ENCODE assay signal across 8 cellular contexts in the genomic region with DNA sequence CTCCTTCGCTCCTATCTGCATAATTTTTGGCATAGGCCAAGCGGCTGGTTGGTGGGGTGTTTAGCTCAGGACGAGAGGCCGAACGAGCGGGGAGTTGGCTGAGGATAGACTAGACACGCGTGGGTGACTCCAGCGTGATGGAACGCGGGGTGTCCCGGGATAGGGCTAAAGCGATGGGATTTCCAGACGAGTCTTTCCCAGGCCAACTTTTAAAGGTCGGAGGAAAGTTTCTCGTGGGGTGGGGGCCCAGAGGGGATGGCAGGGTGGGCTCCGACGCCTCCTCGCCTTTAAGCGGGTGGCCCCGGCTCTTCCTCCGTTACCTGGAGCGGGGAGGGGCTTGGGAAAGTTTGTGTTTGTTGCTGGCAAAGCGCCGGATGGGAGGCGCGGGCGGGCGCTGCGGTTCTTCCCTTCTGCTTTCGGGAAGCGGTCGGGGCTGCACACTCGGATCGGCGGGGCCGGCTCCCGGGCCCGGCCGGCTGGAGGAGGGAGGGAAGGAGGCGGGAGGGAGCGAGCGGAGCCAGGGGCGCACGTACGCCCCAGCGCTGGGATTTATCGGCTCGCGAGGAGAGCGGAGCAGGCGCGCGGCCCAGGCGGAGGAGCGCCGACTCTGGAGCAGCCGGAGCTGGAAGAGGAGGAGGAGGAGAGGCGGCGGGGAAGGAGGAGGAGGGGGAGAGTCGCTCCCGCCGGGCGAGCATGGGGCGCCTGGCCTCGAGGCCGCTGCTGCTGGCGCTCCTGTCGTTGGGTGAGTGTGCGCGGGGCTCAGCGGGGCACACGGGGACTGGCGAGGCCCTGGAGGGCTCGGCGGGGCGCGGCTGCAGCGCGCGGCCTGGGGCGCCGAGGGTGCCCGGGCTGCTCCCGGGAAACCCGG. TPM values are rescaled to one million over a fixed set of nuclear protein-coding genes. Genes with fewer than 3 reads are reported as not detected.
DNase-seq lines count a peak whose midpoint lies in the region; ATAC-seq and TF ChIP-seq lines count a peak whose summit lies in the region.

A gene (plus strand): TSS at position 406 of the 868 bp plus-strand sequence. CDS start 288 bp downstream, at position 694.

- H3K9me3 ChIP-seq in upper lobe of left lung: no peaks in the 10 kb centered on the region

- peak within 1 kb of the TSS; percentile 30 for H3K27ac Mint-ChIP-seq in activated naive CD4-positive, alpha-beta T cell treated with anti-CD3 and anti-CD28 coated beads for 36 hours
- peak within 1 kb of the TSS; percentile 86 for H3K27ac Mint-ChIP-seq in nephron progenitor cell

- no peaks in the 10 kb centered on the region for H3K27me3 Mint-ChIP-seq in activated naive CD4-positive, alpha-beta T cell treated with anti-CD3 and anti-CD28 coated beads for 36 hours (ENCODE audit: low read depth)
- no peaks in the 10 kb centered on the region for H3K27me3 Mint-ChIP-seq in nephron progenitor cell (ENCODE audit: low read depth, poor library complexity)

- 14 to 47% methylated on average over 16 to 58 of the region's 86 CpGs for WGBS in upper lobe of left lung, 2 donors

- TF ChIP-seq POLR2A in upper lobe of left lung (IDR thresholded peaks at IDR 0.05): peak in 1 of 4 donors; percentile 23

- peaks cover 3% of the 10 kb centered on the region for H3K4me1 Mint-ChIP-seq in activated naive CD4-positive, alpha-beta T cell treated with anti-CD3 and anti-CD28 coated beads for 36 hours (ENCODE audit: low read depth)
- H3K4me1 Mint-ChIP-seq in nephron progenitor cell: peaks cover 29% of the 10 kb centered on the region

- H3K4me1 ChIP-seq in upper lobe of left lung: peaks cover 5 to 16% (median 11%) of the 10 kb centered on the region in 4 donors

- peak within 1 kb of the TSS; percentile 75 for H3K4me3 Mint-ChIP-seq in activated naive CD4-positive, alpha-beta T cell treated with anti-CD3 and anti-CD28 coated beads for 36 hours
- H3K4me3 Mint-ChIP-seq in nephron progenitor cell: peak within 1 kb of the TSS; percentile 89

- H3K27ac ChIP-seq in upper lobe of left lung: peak within 1 kb of the TSS; percentile 51 to 81 (median 70)

- no peak for TF ChIP-seq CTCF in nephron progenitor cell (IDR thresholded peaks at IDR 0.05)
- TF ChIP-seq CTCF in upper lobe of left lung (IDR thresholded peaks at IDR 0.05): no peak

- H3K36me3 ChIP-seq in upper lobe of left lung: no peaks in the 10 kb centered on the region

- no peaks in the 10 kb centered on the region for H3K9me3 Mint-ChIP-seq in activated naive CD4-positive, alpha-beta T cell treated with anti-CD3 and anti-CD28 coated beads for 36 hours
- no peaks in the 10 kb centered on the region for H3K9me3 Mint-ChIP-seq in nephron progenitor cell

- H3K36me3 Mint-ChIP-seq in activated naive CD4-positive, alpha-beta T cell treated with anti-CD3 and anti-CD28 coated beads for 36 hours (ENCODE audit: low read depth): no peaks in the 10 kb centered on the region
- no peaks in the 10 kb centered on the region for H3K36me3 Mint-ChIP-seq in nephron progenitor cell (ENCODE audit: low read depth)

- CTCF ChIA-PET in activated naive CD4-positive, alpha-beta T cell treated with anti-CD3 and anti-CD28 coated beads for 36 hours (lab: Charles Lee): interaction anchor here (0.7 to 0.9 kb wide), 2 partner anchors 34 to 149 kb away, joined by 3 to 4 read pairs; no protein-coding TSS in a partner anchor

- no peak for TF ChIP-seq EP300 in upper lobe of left lung (IDR thresholded peaks at IDR 0.05)

- H3K4me3 ChIP-seq in upper lobe of left lung: peak within 1 kb of the TSS; percentile 35 to 74 (median 68)

- intact Hi-C loops in activated naive CD4-positive, alpha-beta T cell treated with anti-CD3 and anti-CD28 coated beads for 36 hours (cut with micrococcal nuclease): loop anchor here (2.0 to 10.0 kb wide), 3 partner anchors 27 to 625 kb away; no protein-coding TSS in a partner anchor

- H3K27me3 ChIP-seq in upper lobe of left lung: peaks cover 0 to 7% (median 0%) of the 10 kb centered on the region in 4 donors

- peak; percentile 66 to 89 for ATAC-seq in upper lobe of left lung (ENCODE audit: low FRiP score in 2 of 2)
- no peak for ATAC-seq in GM21737 (IDR thresholded peaks at IDR 0.05; ENCODE audit: unreplicated experiment)

- DNase-seq in NCI-H2196 (lab: John Stamatoyannopoulos, UW; ENCODE audit: unreplicated experiment): peak; percentile 37
- no peak for DNase-seq in NCI-H2196 treated with DMSO at 0.1 percent for 48 hours (lab: John Stamatoyannopoulos, UW; ENCODE audit: unreplicated experiment)
- peak; percentile 87 for DNase-seq in NCI-H526 treated with DMSO at 0.1 percent for 48 hours (lab: John Stamatoyannopoulos, UW)
- peak; percentile 53 for DNase-seq in activated naive CD4-positive, alpha-beta T cell treated with anti-CD3 and anti-CD28 coated beads for 36 hours
- DNase-seq in foreskin melanocyte: peak; percentile 31
- peak; percentile 79 for DNase-seq in nephron progenitor cell
- peak; percentile 47 to 94 for DNase-seq in upper lobe of left lung

RNA-seq across cellular contexts. Expression of the gene that starts here (rescaled TPM):
- 10 to 100 TPM; 24.0 to 28.0 TPM for total RNA-seq in activated naive CD4-positive, alpha-beta T cell treated with anti-CD3 and anti-CD28 coated beads for 36 hours
- total RNA-seq in upper lobe of left lung: 10 to 100 TPM; 11.7 to 33.6 (median 20.1) TPM
